Comparison of ENCODE assay signal across 1 cellular context in the genomic region with DNA sequence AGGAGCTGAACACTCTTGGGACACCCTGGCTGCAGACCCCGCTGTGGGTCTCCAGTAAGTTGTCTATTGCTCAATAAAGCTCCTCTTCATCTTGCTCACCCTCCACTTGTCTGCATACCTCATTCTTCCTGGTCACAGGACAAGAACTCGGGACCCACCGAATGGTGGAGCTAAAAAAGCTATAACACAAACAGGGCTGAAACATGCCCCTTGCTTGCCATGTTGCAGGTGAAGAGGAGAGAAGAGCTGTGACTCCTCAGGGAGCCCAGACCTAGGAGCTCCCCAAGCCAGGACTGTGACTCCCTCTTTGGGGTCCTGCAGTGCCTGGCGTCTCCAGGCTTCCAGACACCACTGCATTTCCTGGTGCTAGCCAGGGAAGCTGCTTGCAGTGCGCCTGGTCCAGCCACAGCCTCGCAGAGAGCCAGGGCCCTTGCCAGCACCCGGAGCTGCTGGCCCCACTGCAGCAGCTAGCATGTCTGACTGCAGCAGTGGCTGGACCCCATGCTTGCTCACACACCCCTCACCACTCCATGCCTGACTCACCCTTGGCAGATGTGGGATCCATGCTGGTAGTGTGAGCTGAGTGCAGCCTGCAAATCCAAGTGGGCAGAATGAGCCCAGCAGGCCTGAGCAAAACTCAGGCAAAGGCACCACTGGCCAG.
TF ChIP-seq lines count a peak whose summit lies in the region.

No MANE protein-coding gene starts in this region.

TF ChIP-seq in neural cell, 6 proteins besides CTCF, POLR2A, EP300 and RAD21 (continued from another document):
- no peak for TF ChIP-seq REST (IDR thresholded peaks at IDR 0.05; ENCODE audit: borderline replicate concordance)
